In genomic region chr15:74889882-74890768, GRCh38 we compare ENCODE assay signal across 1 cellular context.
TF ChIP-seq lines count a peak whose summit lies in the region.

A gene with protein sequence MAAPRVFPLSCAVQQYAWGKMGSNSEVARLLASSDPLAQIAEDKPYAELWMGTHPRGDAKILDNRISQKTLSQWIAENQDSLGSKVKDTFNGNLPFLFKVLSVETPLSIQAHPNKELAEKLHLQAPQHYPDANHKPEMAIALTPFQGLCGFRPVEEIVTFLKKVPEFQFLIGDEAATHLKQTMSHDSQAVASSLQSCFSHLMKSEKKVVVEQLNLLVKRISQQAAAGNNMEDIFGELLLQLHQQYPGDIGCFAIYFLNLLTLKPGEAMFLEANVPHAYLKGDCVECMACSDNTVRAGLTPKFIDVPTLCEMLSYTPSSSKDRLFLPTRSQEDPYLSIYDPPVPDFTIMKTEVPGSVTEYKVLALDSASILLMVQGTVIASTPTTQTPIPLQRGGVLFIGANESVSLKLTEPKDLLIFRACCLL (plus strand): TSS chr15:74890042. CDS start chr15:74890074, 32 bp downstream.

TF ChIP-seq in HepG2, 621 proteins besides CTCF, POLR2A, EP300 and RAD21 (continued from another document and continues in another):
- TF ChIP-seq, protein P1, sequence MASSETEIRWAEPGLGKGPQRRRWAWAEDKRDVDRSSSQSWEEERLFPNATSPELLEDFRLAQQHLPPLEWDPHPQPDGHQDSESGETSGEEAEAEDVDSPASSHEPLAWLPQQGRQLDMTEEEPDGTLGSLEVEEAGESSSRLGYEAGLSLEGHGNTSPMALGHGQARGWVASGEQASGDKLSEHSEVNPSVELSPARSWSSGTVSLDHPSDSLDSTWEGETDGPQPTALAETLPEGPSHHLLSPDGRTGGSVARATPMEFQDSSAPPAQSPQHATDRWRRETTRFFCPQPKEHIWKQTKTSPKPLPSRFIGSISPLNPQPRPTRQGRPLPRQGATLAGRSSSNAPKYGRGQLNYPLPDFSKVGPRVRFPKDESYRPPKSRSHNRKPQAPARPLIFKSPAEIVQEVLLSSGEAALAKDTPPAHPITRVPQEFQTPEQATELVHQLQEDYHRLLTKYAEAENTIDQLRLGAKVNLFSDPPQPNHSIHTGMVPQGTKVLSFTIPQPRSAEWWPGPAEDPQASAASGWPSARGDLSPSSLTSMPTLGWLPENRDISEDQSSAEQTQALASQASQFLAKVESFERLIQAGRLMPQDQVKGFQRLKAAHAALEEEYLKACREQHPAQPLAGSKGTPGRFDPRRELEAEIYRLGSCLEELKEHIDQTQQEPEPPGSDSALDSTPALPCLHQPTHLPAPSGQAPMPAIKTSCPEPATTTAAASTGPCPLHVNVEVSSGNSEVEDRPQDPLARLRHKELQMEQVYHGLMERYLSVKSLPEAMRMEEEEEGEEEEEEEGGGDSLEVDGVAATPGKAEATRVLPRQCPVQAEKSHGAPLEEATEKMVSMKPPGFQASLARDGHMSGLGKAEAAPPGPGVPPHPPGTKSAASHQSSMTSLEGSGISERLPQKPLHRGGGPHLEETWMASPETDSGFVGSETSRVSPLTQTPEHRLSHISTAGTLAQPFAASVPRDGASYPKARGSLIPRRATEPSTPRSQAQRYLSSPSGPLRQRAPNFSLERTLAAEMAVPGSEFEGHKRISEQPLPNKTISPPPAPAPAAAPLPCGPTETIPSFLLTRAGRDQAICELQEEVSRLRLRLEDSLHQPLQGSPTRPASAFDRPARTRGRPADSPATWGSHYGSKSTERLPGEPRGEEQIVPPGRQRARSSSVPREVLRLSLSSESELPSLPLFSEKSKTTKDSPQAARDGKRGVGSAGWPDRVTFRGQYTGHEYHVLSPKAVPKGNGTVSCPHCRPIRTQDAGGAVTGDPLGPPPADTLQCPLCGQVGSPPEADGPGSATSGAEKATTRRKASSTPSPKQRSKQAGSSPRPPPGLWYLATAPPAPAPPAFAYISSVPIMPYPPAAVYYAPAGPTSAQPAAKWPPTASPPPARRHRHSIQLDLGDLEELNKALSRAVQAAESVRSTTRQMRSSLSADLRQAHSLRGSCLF (CRISPR knock-in tag; IDR thresholded peaks at IDR 0.05; ENCODE audit: borderline replicate concordance): no peak; the same call in 1 of the 2 replicates
- TF ChIP-seq HNRNPL (IDR thresholded peaks at IDR 0.05; ENCODE audit: low read depth, low read length): 0 out of 2 replicates have a peak, but pooled peaks have one; percentile 44
- no peak for TF ChIP-seq TCF7 (IDR thresholded peaks at IDR 0.05; ENCODE audit: low read depth)
- TF ChIP-seq MED13 (CRISPR knock-in tag; IDR thresholded peaks at IDR 0.05): peak; percentile 54; the same call in 1 of the 2 replicates
- TF ChIP-seq ZNF777 (CRISPR knock-in tag; IDR thresholded peaks at IDR 0.05): peak; percentile 83
- peak; percentile 84 for TF ChIP-seq KDM5B (CRISPR knock-in tag; IDR thresholded peaks at IDR 0.05; ENCODE audit: borderline replicate concordance)
- TF ChIP-seq, protein P2, sequence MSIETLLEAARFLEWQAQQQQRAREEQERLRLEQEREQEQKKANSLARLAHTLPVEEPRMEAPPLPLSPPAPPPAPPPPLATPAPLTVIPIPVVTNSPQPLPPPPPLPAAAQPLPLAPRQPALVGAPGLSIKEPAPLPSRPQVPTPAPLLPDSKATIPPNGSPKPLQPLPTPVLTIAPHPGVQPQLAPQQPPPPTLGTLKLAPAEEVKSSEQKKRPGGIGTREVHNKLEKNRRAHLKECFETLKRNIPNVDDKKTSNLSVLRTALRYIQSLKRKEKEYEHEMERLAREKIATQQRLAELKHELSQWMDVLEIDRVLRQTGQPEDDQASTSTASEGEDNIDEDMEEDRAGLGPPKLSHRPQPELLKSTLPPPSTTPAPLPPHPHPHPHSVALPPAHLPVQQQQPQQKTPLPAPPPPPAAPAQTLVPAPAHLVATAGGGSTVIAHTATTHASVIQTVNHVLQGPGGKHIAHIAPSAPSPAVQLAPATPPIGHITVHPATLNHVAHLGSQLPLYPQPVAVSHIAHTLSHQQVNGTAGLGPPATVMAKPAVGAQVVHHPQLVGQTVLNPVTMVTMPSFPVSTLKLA (IDR thresholded peaks at IDR 0.05): 0 out of 2 replicates have a peak, but pooled peaks have one; percentile 20
- TF ChIP-seq ZHX1 (CRISPR knock-in tag; IDR thresholded peaks at IDR 0.05; ENCODE audit: low read depth): no peak
- TF ChIP-seq NR1H2 (CRISPR knock-in tag; IDR thresholded peaks at IDR 0.05; ENCODE audit: borderline replicate concordance, low read depth): no peak; the same call in 1 of the 2 replicates
- no peak for TF ChIP-seq RORA (CRISPR knock-in tag; IDR thresholded peaks at IDR 0.05)
- peak; percentile 32; the same call in 1 of the 2 replicates for TF ChIP-seq ZNF775 (CRISPR knock-in tag; IDR thresholded peaks at IDR 0.05; ENCODE audit: borderline replicate concordance)
- peak; percentile 84; the same call in 1 of the 2 replicates for TF ChIP-seq RFXAP (CRISPR knock-in tag; IDR thresholded peaks at IDR 0.05; ENCODE audit: borderline replicate concordance)
- TF ChIP-seq CENPX (CRISPR knock-in tag; IDR thresholded peaks at IDR 0.05): no peak
- TF ChIP-seq, protein P3, sequence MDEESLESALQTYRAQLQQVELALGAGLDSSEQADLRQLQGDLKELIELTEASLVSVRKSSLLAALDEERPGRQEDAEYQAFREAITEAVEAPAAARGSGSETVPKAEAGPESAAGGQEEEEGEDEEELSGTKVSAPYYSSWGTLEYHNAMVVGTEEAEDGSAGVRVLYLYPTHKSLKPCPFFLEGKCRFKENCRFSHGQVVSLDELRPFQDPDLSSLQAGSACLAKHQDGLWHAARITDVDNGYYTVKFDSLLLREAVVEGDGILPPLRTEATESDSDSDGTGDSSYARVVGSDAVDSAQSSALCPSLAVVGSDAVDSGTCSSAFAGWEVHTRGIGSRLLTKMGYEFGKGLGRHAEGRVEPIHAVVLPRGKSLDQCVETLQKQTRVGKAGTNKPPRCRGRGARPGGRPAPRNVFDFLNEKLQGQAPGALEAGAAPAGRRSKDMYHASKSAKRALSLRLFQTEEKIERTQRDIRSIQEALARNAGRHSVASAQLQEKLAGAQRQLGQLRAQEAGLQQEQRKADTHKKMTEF (CRISPR knock-in tag; IDR thresholded peaks at IDR 0.05): peak; percentile 81
- no peak for TF ChIP-seq RARA (CRISPR knock-in tag; IDR thresholded peaks at IDR 0.05)
- no peak for TF ChIP-seq KLF9 (CRISPR knock-in tag; IDR thresholded peaks at IDR 0.05; ENCODE audit: low read depth)
- no peak; the same call in none of the 2 replicates for TF ChIP-seq ZNF839 (CRISPR knock-in tag; IDR thresholded peaks at IDR 0.05; ENCODE audit: borderline replicate concordance)
- peak; percentile 58 for TF ChIP-seq HBP1 (CRISPR knock-in tag; IDR thresholded peaks at IDR 0.05; ENCODE audit: low read depth)
- no peak for TF ChIP-seq SSRP1 (CRISPR knock-in tag; IDR thresholded peaks at IDR 0.05)
- TF ChIP-seq, protein P4, sequence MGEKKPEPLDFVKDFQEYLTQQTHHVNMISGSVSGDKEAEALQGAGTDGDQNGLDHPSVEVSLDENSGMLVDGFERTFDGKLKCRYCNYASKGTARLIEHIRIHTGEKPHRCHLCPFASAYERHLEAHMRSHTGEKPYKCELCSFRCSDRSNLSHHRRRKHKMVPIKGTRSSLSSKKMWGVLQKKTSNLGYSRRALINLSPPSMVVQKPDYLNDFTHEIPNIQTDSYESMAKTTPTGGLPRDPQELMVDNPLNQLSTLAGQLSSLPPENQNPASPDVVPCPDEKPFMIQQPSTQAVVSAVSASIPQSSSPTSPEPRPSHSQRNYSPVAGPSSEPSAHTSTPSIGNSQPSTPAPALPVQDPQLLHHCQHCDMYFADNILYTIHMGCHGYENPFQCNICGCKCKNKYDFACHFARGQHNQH (CRISPR knock-in tag; IDR thresholded peaks at IDR 0.05): peak; percentile 84
- TF ChIP-seq ZNF274 (CRISPR knock-in tag; IDR thresholded peaks at IDR 0.05): no peak; the same call in 1 of the 2 replicates
- TF ChIP-seq ZC3H13 (CRISPR knock-in tag; IDR thresholded peaks at IDR 0.05): no peak; the same call in 1 of the 2 replicates
- TF ChIP-seq ZNF225 (CRISPR knock-in tag; IDR thresholded peaks at IDR 0.05): no peak
- TF ChIP-seq AFF4 (CRISPR knock-in tag; IDR thresholded peaks at IDR 0.05): no peak; the same call in 1 of the 2 replicates
- TF ChIP-seq RBFOX2 (IDR thresholded peaks at IDR 0.05; ENCODE audit: low read depth, low read length): peak; percentile 93
- TF ChIP-seq ARID3A (IDR thresholded peaks at IDR 0.05; ENCODE audit: low read depth, low read length): no peak
- peak; percentile 82; the same call in 2 of the 3 replicates for TF ChIP-seq MXI1 (IDR thresholded peaks at IDR 0.05; ENCODE audit: borderline replicate concordance, low read depth, low read length)
- TF ChIP-seq ZC3H4 (CRISPR knock-in tag; IDR thresholded peaks at IDR 0.05; ENCODE audit: borderline replicate concordance): no peak; the same call in 1 of the 2 replicates
- TF ChIP-seq TBP (CRISPR knock-in tag; IDR thresholded peaks at IDR 0.05): peak; percentile 90; the same call in 1 of the 2 replicates
- TF ChIP-seq ZNF260 (CRISPR knock-in tag; IDR thresholded peaks at IDR 0.05; ENCODE audit: borderline replicate concordance, low read depth): no peak
- no peak for TF ChIP-seq NFIC (IDR thresholded peaks at IDR 0.05; ENCODE audit: low read length)
- no peak; the same call in 1 of the 2 replicates for TF ChIP-seq ZMAT3 (CRISPR knock-in tag; conservative IDR thresholded peaks at IDR 0.05)
- TF ChIP-seq CEBPG (CRISPR knock-in tag; IDR thresholded peaks at IDR 0.05): no peak
- TF ChIP-seq ZNF556 (CRISPR knock-in tag; IDR thresholded peaks at IDR 0.05; ENCODE audit: borderline replicate concordance): peak; percentile 87; the same call in 1 of the 2 replicates
- TF ChIP-seq ZBTB3 (CRISPR knock-in tag; IDR thresholded peaks at IDR 0.05; ENCODE audit: borderline replicate concordance, low read depth): no peak
- TF ChIP-seq PHB2 (IDR thresholded peaks at IDR 0.05; ENCODE audit: partially characterized antibody): no peak
- TF ChIP-seq NR2F2 (IDR thresholded peaks at IDR 0.05; ENCODE audit: borderline replicate concordance, low read depth): peak; percentile 32; the same call in 1 of the 2 replicates
- TF ChIP-seq SNAI1 (CRISPR knock-in tag; IDR thresholded peaks at IDR 0.05; ENCODE audit: borderline replicate concordance): no peak
- no peak for TF ChIP-seq ZNF7 (CRISPR knock-in tag; IDR thresholded peaks at IDR 0.05)
